ENCODE assay signal across 8 cellular contexts in the genomic region with DNA sequence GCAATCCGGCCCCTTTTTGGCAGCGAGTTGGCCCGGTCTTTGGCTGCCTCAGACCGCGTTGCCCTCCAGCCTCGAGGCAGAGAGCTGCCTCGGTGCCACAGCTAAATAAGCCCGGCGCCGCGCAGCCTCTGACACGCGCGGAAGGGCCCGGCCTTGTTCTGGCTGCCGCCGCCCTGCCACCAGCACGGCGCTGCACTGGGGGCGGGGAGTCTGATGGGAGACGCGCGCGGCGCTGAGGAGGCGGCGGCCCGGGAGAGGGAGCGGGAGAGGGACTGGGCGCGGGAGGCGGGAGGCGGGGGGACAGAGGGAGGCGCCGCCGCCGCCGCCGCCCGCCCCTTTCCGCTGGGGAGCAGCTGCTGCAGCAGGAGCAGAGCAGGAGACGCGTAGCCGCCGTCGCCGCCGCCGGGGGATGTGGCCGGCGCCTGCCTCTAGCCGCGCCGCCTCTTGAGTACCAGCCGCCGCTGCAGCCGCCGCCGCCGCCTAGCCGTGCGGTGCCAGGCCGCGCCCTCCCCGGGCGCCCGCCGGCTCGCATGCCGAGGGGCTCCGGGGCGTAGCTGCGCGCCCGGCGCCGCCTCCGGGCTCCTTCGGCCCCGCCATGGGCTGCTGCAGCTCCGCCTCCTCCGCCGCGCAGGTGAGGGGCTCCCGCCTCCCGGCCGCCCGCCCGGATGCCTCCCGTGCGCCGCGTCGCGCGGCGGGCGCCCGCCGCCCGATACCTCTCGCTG.
DNase-seq lines count a peak whose midpoint lies in the region; ATAC-seq and TF ChIP-seq lines count a peak whose summit lies in the region.

Gene SLC44A1, plus strand, starts transcription at position 378 of the 722 bp plus-strand sequence. Its CDS starts 218 bp downstream, at position 596.

- peak; percentile 85 for ATAC-seq in HG03064 (IDR thresholded peaks at IDR 0.05; ENCODE audit: low read depth, unreplicated experiment)

- TF ChIP-seq POLR2A in GM18526 (IDR thresholded peaks at IDR 0.05; ENCODE audit: extremely low read depth, insufficient read length), result peak; percentile 20

- H3K36me3 ChIP-seq in brain microvascular endothelial cell (replicated peaks), result no peaks in the 10 kb centered on the region

- no peak for TF ChIP-seq CTCF in brain microvascular endothelial cell (IDR thresholded peaks at IDR 0.05; ENCODE audit: low read depth, low read length, missing control alignments)

- peak; percentile 57 for DNase-seq in 8988T
- DNase-seq in NCI-H2107 (lab: John Stamatoyannopoulos, UW), result peak; percentile 89
- DNase-seq in UCSD-AML1 (lab: John Stamatoyannopoulos, UW; ENCODE audit: unreplicated experiment), result peak; percentile 98
- DNase-seq in brain microvascular endothelial cell, result peak; percentile 89
- peak; percentile 86 for DNase-seq in skeletal muscle cell (ENCODE audit: low read depth)

- H3K27ac ChIP-seq in brain microvascular endothelial cell, result peak within 1 kb of the TSS; percentile 42

- in situ Hi-C loops in brain microvascular endothelial cell (cut with HindIII; ENCODE audit: low pct_ligation_motif_present, low sequenced_read_pairs), result no loop called here

- no peaks in the 10 kb centered on the region for H3K27me3 ChIP-seq in brain microvascular endothelial cell (replicated peaks)

- H3K4me3 ChIP-seq in brain microvascular endothelial cell (ENCODE audit: low read depth, low read length) (peak within 1 kb of the TSS; percentile 81), iPS-11a (ENCODE audit: low read depth, low read length) (peak within 1 kb of the TSS; percentile 75), skeletal muscle cell (ENCODE audit: low read depth, low read length) (peak within 1 kb of the TSS; percentile 85)

Comparison
In these comparisons a context has a peak if more than half of its experiments do, and no peak if none do; other contexts are left out.
1. Peak in every context shown above with its lines: DNase-seq, ATAC-seq, H3K4me3 ChIP-seq and H3K27ac ChIP-seq.